25 cellular contexts compared by ENCODE assay signal in genomic region chr15:63072809-63073277, GRCh38. TPM values are rescaled to one million over a fixed set of nuclear protein-coding genes. Genes with fewer than 3 reads are reported as not detected.
DNase-seq lines count a peak whose midpoint lies in the region; ATAC-seq, FAIRE-seq and TF ChIP-seq lines count a peak whose summit lies in the region.
"Had no signal": no experiment of that assay in that cellular context is flagged by ENCODE, and none has a peak within 500 bp of the region (broad histone marks: within the 10 kb centered on the region; RNA-seq: fewer than 3 reads in every experiment).

No MANE protein-coding gene starts in this region.

- no peaks in the 10 kb centered on the region for H3K9me3 Mint-ChIP-seq in stimulated activated effector memory CD8-positive, alpha-beta T cell treated with anti-CD3 and anti-CD28 coated beads, Interleukin-12 subunit alpha, Interleukin-12 subunit beta, amount 100 ng/mL, for 72 hours
- H3K9me3 Mint-ChIP-seq: activated CD4-positive, alpha-beta T cell treated with anti-CD3 and anti-CD28 coated beads, Interleukin-2, amount 10 ng/mL, durations not matched to agents 7 days and 5 days; naive thymus-derived CD4-positive, alpha-beta T cell had no signal

- H3K18ac ChIP-seq in H1 (ENCODE audit: extremely low read depth, low read length): no peak overlapping the region

- WGBS in heart right ventricle, 2 donors: 82 to 91% methylated on average over 9 of the region's 9 CpGs
- WGBS in H1 (ENCODE audit: extremely low coverage in 1 of 2, insufficient coverage in 1 of 2, insufficient read length in 1 of 2, insufficient replicate concordance in 2 of 2, low coverage in 1 of 2, low lambda C conversion rate in 2 of 2, missing lambda C conversion rate in 1 of 2), 2 experiments: 98% methylated on average over 9 of the region's 9 CpGs; no CpG with 5 or more reads in 1 of the 2 experiments

- H3K36me3 Mint-ChIP-seq in stimulated activated effector memory CD8-positive, alpha-beta T cell treated with anti-CD3 and anti-CD28 coated beads, Interleukin-12 subunit alpha, Interleukin-12 subunit beta, amount 100 ng/mL, for 72 hours: no peaks in the 10 kb centered on the region

- no peaks in the 10 kb centered on the region for H3K23me2 ChIP-seq in H1 (ENCODE audit: low read depth, low read length)

- no peak overlapping the region for H3K27ac Mint-ChIP-seq in stimulated activated effector memory CD8-positive, alpha-beta T cell treated with anti-CD3 and anti-CD28 coated beads, Interleukin-12 subunit alpha, Interleukin-12 subunit beta, amount 100 ng/mL, for 72 hours
- H3K27ac Mint-ChIP-seq: activated CD4-positive, alpha-beta T cell treated with anti-CD3 and anti-CD28 coated beads, Interleukin-2, amount 10 ng/mL, durations not matched to agents 7 days and 5 days; naive thymus-derived CD4-positive, alpha-beta T cell had no signal

- intact Hi-C loops in left ventricle myocardium inferior (cut with micrococcal nuclease) (no loop called here), heart right ventricle (cut with DNase I) (no loop called here), mucosa of descending colon (cut with DNase I, micrococcal nuclease) (no loop called here)

- no peak overlapping the region for H4K5ac ChIP-seq in H1 (ENCODE audit: insufficient read length, low read depth, low read length)

- TF ChIP-seq RAD21 in H1 (IDR thresholded peaks at IDR 0.05 in 1 of 2, conservative IDR thresholded peaks at IDR 0.05 in 1 of 2; ENCODE audit: low read depth in 2 of 2, low read length in 2 of 2): no peak

- H2AK5ac ChIP-seq in H1 (ENCODE audit: low read depth, low read length): no peak overlapping the region

- no peak for DNase-seq in left ventricle myocardium inferior
- DNase-seq in heart right ventricle: no peak
- DNase-seq in H1 (ENCODE audit: low read depth in 1 of 2, low spot score in 2 of 2): no peak
- DNase-seq in mucosa of descending colon: no peak
- DNase-seq in stimulated activated effector memory CD8-positive, alpha-beta T cell treated with anti-CD3 and anti-CD28 coated beads, Interleukin-12 subunit alpha, Interleukin-12 subunit beta, amount 100 ng/mL, for 72 hours (ENCODE audit: low spot score in 2 of 2): no peak
- no peak for DNase-seq in HAP-1 (ENCODE audit: low spot score in 2 of 2)
- no peak for DNase-seq in KG1 (lab: John Stamatoyannopoulos, UW)
- DNase-seq in DMS 273 (lab: John Stamatoyannopoulos, UW; ENCODE audit: unreplicated experiment): no peak
- DNase-seq: 8988T; activated CD4-positive, alpha-beta T cell treated with anti-CD3 and anti-CD28 coated beads, Interleukin-2, amount 10 ng/mL, durations not matched to agents 7 days and 5 days; activated CD8-positive, alpha-beta memory T cell treated with anti-CD3 and anti-CD28 coated beads, Interleukin-2, amount 50 U/mL, for 4 hours; BE2C; COR-L47; foreskin keratinocyte; HCEC 1CT; kidney; naive thymus-derived CD4-positive, alpha-beta T cell; NCI-H1436 treated with DMSO at 0.1 percent for 48 hours; NCI-H748 treated with DMSO at 0.1 percent for 48 hours; stimulated activated naive CD8-positive, alpha-beta T cell treated with anti-CD3 and anti-CD28 coated beads, Interleukin-15, Interleukin-2, amounts not matched to agents 100 U/mL and 50 U/mL, for 24 hours; T-helper 1 cell had no signal

- no peak overlapping the region for H4K91ac ChIP-seq in H1 (replicated peaks; ENCODE audit: insufficient read length, low read length)

- H3K4ac ChIP-seq in H1 (replicated peaks; ENCODE audit: insufficient read length, low read depth, low read length): no peak overlapping the region

- H3K56ac ChIP-seq in H1 (replicated peaks; ENCODE audit: insufficient read length, low read depth, low read length): no peak overlapping the region

- ATAC-seq in heart right ventricle (no peak), mucosa of descending colon (peak; percentile 5)
- no peak for ATAC-seq in stimulated activated effector memory CD8-positive, alpha-beta T cell treated with anti-CD3 and anti-CD28 coated beads, Interleukin-12 subunit alpha, Interleukin-12 subunit beta, amount 100 ng/mL, for 72 hours
- ATAC-seq: foreskin keratinocyte; HepG2; stimulated activated naive CD8-positive, alpha-beta T cell treated with anti-CD3 and anti-CD28 coated beads, Interleukin-15, Interleukin-2, amounts not matched to agents 100 U/mL and 50 U/mL, for 24 hours had no signal

- CTCF ChIA-PET in H1 (lab: Charles Lee; ENCODE audit: partially characterized antibody): interaction anchor here (0.8 to 3.4 kb wide), 3 partner anchors 9 to 25 kb away, joined by 4 to 12 read pairs (median 6); no protein-coding TSS in a partner anchor

- TF ChIP-seq POLR2A in H1 (IDR thresholded peaks at IDR 0.05; ENCODE audit: control extremely low read depth in 1 of 2, low read depth in 2 of 2, low read length in 2 of 2): no peak

- H3K36me3 ChIP-seq in left ventricle myocardium inferior (peaks cover 31% of the 10 kb centered on the region), heart right ventricle (peaks cover 0 to 48% (median 8%) of the 10 kb centered on the region in 9 donors), H1 (ENCODE audit: control insufficient read depth in 2 of 4, insufficient read depth in 4 of 4, low read length in 3 of 4) (peaks cover 2 to 42% (median 23%) of the 10 kb centered on the region in 4 experiments; a peak in 7 of 8 replicates), mucosa of descending colon (ENCODE audit: low read depth) (no peaks in the 10 kb centered on the region), HAP-1 (replicated peaks) (peaks cover 46% of the 10 kb centered on the region)
- H3K36me3 ChIP-seq: breast epithelium had no signal

- no peak overlapping the region for H3K4me2 ChIP-seq in H1 (ENCODE audit: insufficient read depth in 1 of 2, low read depth in 2 of 2, low read length in 2 of 2)

- H3K79me1 ChIP-seq in H1 (ENCODE audit: low read depth, low read length): no peaks in the 10 kb centered on the region

- no peak overlapping the region for H2BK15ac ChIP-seq in H1 (ENCODE audit: low read length)

- H2BK20ac ChIP-seq in H1 (ENCODE audit: low read length): no peak overlapping the region

- TF ChIP-seq CTCF in left ventricle myocardium inferior (IDR thresholded peaks at IDR 0.05; ENCODE audit: borderline replicate concordance): no peak
- TF ChIP-seq CTCF in heart right ventricle (IDR thresholded peaks at IDR 0.05): no peak
- no peak for TF ChIP-seq CTCF in H1 (IDR thresholded peaks at IDR 0.05; ENCODE audit: control extremely low read depth in 1 of 3, insufficient read depth in 1 of 3, low read depth in 1 of 3, low read length in 3 of 3)
- no peak for TF ChIP-seq CTCF in mucosa of descending colon (IDR thresholded peaks at IDR 0.05)

- no peak overlapping the region for H4K8ac ChIP-seq in H1 (ENCODE audit: extremely low read depth, insufficient read depth, low read length)

- no peak overlapping the region for H2BK120ac ChIP-seq in H1 (replicated peaks; ENCODE audit: low read depth, low read length)

- no peak overlapping the region for H2AFZ ChIP-seq in H1 (ENCODE audit: low read length)

- H3K79me2 ChIP-seq in H1 (ENCODE audit: control insufficient read depth in 1 of 2, insufficient read depth in 2 of 2, low read length in 2 of 2): no peaks in the 10 kb centered on the region

- H3K23ac ChIP-seq in H1 (ENCODE audit: insufficient read length): no peak overlapping the region

- POLR2A ChIA-PET in H1 (lab: Charles Lee; ENCODE audit: partially characterized antibody): interaction anchor here (1.2 to 18.9 kb wide), 5 partner anchors 15 to 120 kb away, joined by 3 to 635 read pairs (median 5); partner anchors contain the start of genes RPS27L and TPM1

- no peak overlapping the region for H3K14ac ChIP-seq in H1 (ENCODE audit: insufficient read length)

- H3K4me3 Mint-ChIP-seq in stimulated activated effector memory CD8-positive, alpha-beta T cell treated with anti-CD3 and anti-CD28 coated beads, Interleukin-12 subunit alpha, Interleukin-12 subunit beta, amount 100 ng/mL, for 72 hours: no peak overlapping the region
- H3K4me3 Mint-ChIP-seq: activated CD4-positive, alpha-beta T cell treated with anti-CD3 and anti-CD28 coated beads, Interleukin-2, amount 10 ng/mL, durations not matched to agents 7 days and 5 days; naive thymus-derived CD4-positive, alpha-beta T cell had no signal

- H3K4me1 ChIP-seq in left ventricle myocardium inferior (peaks cover 40% of the 10 kb centered on the region), heart right ventricle (peaks cover 4 to 47% (median 14%) of the 10 kb centered on the region in 9 donors), H1 (replicated peaks in 1 of 4; ENCODE audit: control insufficient read depth in 3 of 4, insufficient read depth in 4 of 4, low read length in 3 of 4) (peaks cover 13 to 21% (median 17%) of the 10 kb centered on the region in 4 experiments), mucosa of descending colon (ENCODE audit: low read depth) (no peaks in the 10 kb centered on the region), HAP-1 (peaks cover 37% of the 10 kb centered on the region)
- H3K4me1 ChIP-seq: breast epithelium, foreskin keratinocyte had no signal

- H3K9me3 ChIP-seq in left ventricle myocardium inferior (replicated peaks): no peaks in the 10 kb centered on the region
- H3K9me3 ChIP-seq in heart right ventricle: no peaks in the 10 kb centered on the region
- no peaks in the 10 kb centered on the region for H3K9me3 ChIP-seq in H1 (ENCODE audit: insufficient read depth in 2 of 2, low read depth in 1 of 2, low read length in 1 of 2)
- no peaks in the 10 kb centered on the region for H3K9me3 ChIP-seq in mucosa of descending colon
- H3K9me3 ChIP-seq in HAP-1: no peaks in the 10 kb centered on the region
- H3K9me3 ChIP-seq: BE2C, breast epithelium had no signal

- peak overlapping the region; percentile 0 for H3K27ac ChIP-seq in left ventricle myocardium inferior (replicated peaks)
- H3K27ac ChIP-seq in heart right ventricle: no peak overlapping the region
- H3K27ac ChIP-seq in H1 (ENCODE audit: low read depth, low read length): no peak overlapping the region
- H3K27ac ChIP-seq: breast epithelium, epithelial cell of prostate, foreskin keratinocyte, skin epidermis had no signal

- H4K20me1 ChIP-seq in H1 (replicated peaks in 1 of 2; ENCODE audit: control insufficient read depth in 1 of 2, insufficient read depth in 2 of 2, low read length in 2 of 2): no peaks in the 10 kb centered on the region

- H3K4me3 ChIP-seq in left ventricle myocardium inferior (no peak overlapping the region), heart right ventricle (no peak overlapping the region), H1 (ENCODE audit: extremely low read depth in 1 of 4, insufficient read depth in 2 of 4, low read depth in 3 of 4, low read length in 4 of 4) (no peak overlapping the region), mucosa of descending colon (no peak overlapping the region), HAP-1 (no peak overlapping the region)
- H3K4me3 ChIP-seq: breast epithelium, skin epidermis had no signal

- no peak for TF ChIP-seq EP300 in H1 (IDR thresholded peaks at IDR 0.05; ENCODE audit: borderline replicate concordance in 1 of 2, low read depth in 2 of 2, low read length in 2 of 2)

- H2BK5ac ChIP-seq in H1 (ENCODE audit: low read depth, low read length): no peak overlapping the region

- peaks cover 16% of the 10 kb centered on the region for H3K4me1 Mint-ChIP-seq in stimulated activated effector memory CD8-positive, alpha-beta T cell treated with anti-CD3 and anti-CD28 coated beads, Interleukin-12 subunit alpha, Interleukin-12 subunit beta, amount 100 ng/mL, for 72 hours

- no peak overlapping the region for H3K9ac ChIP-seq in H1 (replicated peaks in 1 of 4; ENCODE audit: extremely low read depth in 1 of 4, low read depth in 3 of 4, low read length in 3 of 4)

- H2BK12ac ChIP-seq in H1 (ENCODE audit: low read depth, low read length): no peak overlapping the region

- in situ Hi-C loops in HAP-1 (cut with MboI; ENCODE audit: low sequenced_read_pairs): no loop called here

- FAIRE-seq in H1 (lab: Jason Lieb, UNC): no peak
- FAIRE-seq: HepG2, kidney had no signal

- H3K27me3 ChIP-seq in left ventricle myocardium inferior (ENCODE audit: low read depth): no peaks in the 10 kb centered on the region
- H3K27me3 ChIP-seq in heart right ventricle: no peaks in the 10 kb centered on the region
- H3K27me3 ChIP-seq in H1 (replicated peaks in 1 of 4; ENCODE audit: control insufficient read depth in 3 of 4, extremely low read depth in 1 of 4, insufficient read depth in 3 of 4, low read length in 3 of 4): no peaks in the 10 kb centered on the region
- no peaks in the 10 kb centered on the region for H3K27me3 ChIP-seq in HAP-1 (ENCODE audit: low read depth)
- H3K27me3 ChIP-seq: BE2C, breast epithelium, foreskin keratinocyte had no signal

RNA-seq across cellular contexts. Expression of gene TPM1, which starts 30.3 kb away (rescaled TPM):
- total RNA-seq in left ventricle myocardium inferior (12,604 TPM), heart right ventricle (over 10,000 TPM; 11,955 to 17,571 (median 14,403) TPM), mucosa of descending colon (1,000 to 10,000 TPM in 1 of 3 donors, 100 to 1,000 TPM in 2; 613 to 1,704 (median 696) TPM)
- polyA plus RNA-seq in heart right ventricle (over 10,000 TPM; 10,066 to 18,091 TPM), H1 (2011; rRNA removed) (246 and 258 TPM in 2 replicates)
- total RNA-seq in H1 (2021; fragmentation: NEBNext Ultra II Directional; extraction: Animal tissue kit (Norgen Biotek cat#: 25700)): 571 and 579 TPM in 2 replicates
- polyA plus RNA-seq in H1 (2011; cell fraction: cytosol; rRNA removed): 481 TPM
- polyA plus RNA-seq in H1 (2011; cell fraction: nucleus; rRNA removed): 537 TPM
- 409 to 588 TPM (median 457 TPM) in 4 replicates for polyA plus RNA-seq in H1 (2012, experiment 1 of 2)
- polyA plus RNA-seq in H1 (2012, experiment 2 of 2): 113 TPM
- polyA plus RNA-seq in H1 (2013, experiment 1 of 2): 292 TPM
- 291 TPM for polyA plus RNA-seq in H1 (2013, experiment 2 of 2)
- polyA minus RNA-seq in H1 (2011; rRNA and poly(A)+ RNA removed): 221 and 265 TPM in 2 replicates
- polyA minus RNA-seq in H1 (2011; cell fraction: cytosol; rRNA and poly(A)+ RNA removed): 225 TPM
- 741 TPM for polyA minus RNA-seq in H1 (2011; cell fraction: nucleus; rRNA and poly(A)+ RNA removed)

RNA-seq across cellular contexts. Expression of gene LACTB, which starts 48.8 kb away (rescaled TPM):
- total RNA-seq in left ventricle myocardium inferior (27.4 TPM), heart right ventricle (10 to 100 TPM; 22.2 to 32.2 (median 24.6) TPM), mucosa of descending colon (10 to 100 TPM; 19.8 to 24.0 (median 21.1) TPM)
- polyA plus RNA-seq in heart right ventricle (10 to 100 TPM; 11.6 to 19.6 TPM), H1 (2011; rRNA removed) (3.6 and 5.8 TPM in 2 replicates)
- total RNA-seq in H1 (2021; fragmentation: NEBNext Ultra II Directional; extraction: Animal tissue kit (Norgen Biotek cat#: 25700)): 14.9 and 15.6 TPM in 2 replicates
- 8.3 TPM for polyA plus RNA-seq in H1 (2011; cell fraction: cytosol; rRNA removed)
- polyA plus RNA-seq in H1 (2011; cell fraction: nucleus; rRNA removed): 2.9 TPM
- 7.7 to 16.7 TPM (median 10.5 TPM) in 4 replicates for polyA plus RNA-seq in H1 (2012, experiment 1 of 2)
- polyA plus RNA-seq in H1 (2012, experiment 2 of 2): 3.2 TPM
- polyA plus RNA-seq in H1 (2013, experiment 1 of 2): 14.8 TPM
- 18.7 TPM for polyA plus RNA-seq in H1 (2013, experiment 2 of 2)
- 2.6 and 3.1 TPM in 2 replicates for polyA minus RNA-seq in H1 (2011; rRNA and poly(A)+ RNA removed)
- polyA minus RNA-seq in H1 (2011; cell fraction: cytosol; rRNA and poly(A)+ RNA removed): 3.2 TPM
- 5.9 TPM for polyA minus RNA-seq in H1 (2011; cell fraction: nucleus; rRNA and poly(A)+ RNA removed)
